ENCODE assay signal across 9 cellular contexts in genomic region chr6:139029470-139030210, GRCh38. TPM values are rescaled to one million over a fixed set of nuclear protein-coding genes. Genes with fewer than 3 reads are reported as not detected.
DNase-seq lines count a peak whose midpoint lies in the region; ATAC-seq and TF ChIP-seq lines count a peak whose summit lies in the region.
"Had no signal": no experiment of that assay in that cellular context is flagged by ENCODE, and none has a peak within 500 bp of the region (broad histone marks: within the 10 kb centered on the region; RNA-seq: fewer than 3 reads in every experiment).

No MANE protein-coding gene starts in this region.

- H3K4me3 ChIP-seq in right atrium auricular region (peak overlapping the region; percentile 82 to 96), retinal pigment epithelial cell (ENCODE audit: low read length) (peak overlapping the region; percentile 89)

- peak; percentile 9 to 53 for DNase-seq in NCI-H526 (lab: John Stamatoyannopoulos, UW)
- DNase-seq in activated naive CD8-positive, alpha-beta T cell treated with anti-CD3 and anti-CD28 coated beads, Interleukin-2, amount 10 ng/mL, durations not matched to agents 7 days and 5 days = peak; percentile 66
- DNase-seq in right atrium auricular region (ENCODE audit: low spot score) = peak; percentile 69
- no peak for DNase-seq in retinal pigment epithelial cell (ENCODE audit: low read depth)
- DNase-seq in 8988T = no peak

- TF ChIP-seq CTCF in C4-2B (conservative IDR thresholded peaks at IDR 0.05) (no peak), right atrium auricular region (IDR thresholded peaks at IDR 0.05) (no peak), retinal pigment epithelial cell (conservative IDR thresholded peaks at IDR 0.05; ENCODE audit: low read depth, low read length) (no peak)

- no peaks in the 10 kb centered on the region for H3K27me3 ChIP-seq in right atrium auricular region

- peaks cover 17% of the 10 kb centered on the region for H3K36me3 Mint-ChIP-seq in activated naive CD8-positive, alpha-beta T cell treated with anti-CD3 and anti-CD28 coated beads, Interleukin-2, amount 10 ng/mL, durations not matched to agents 7 days and 5 days

- H3K27ac ChIP-seq in C4-2B (peak overlapping the region; percentile 74), right atrium auricular region (peak overlapping the region; percentile 83 to 85)

- H3K9me3 Mint-ChIP-seq in activated naive CD8-positive, alpha-beta T cell treated with anti-CD3 and anti-CD28 coated beads, Interleukin-2, amount 10 ng/mL, durations not matched to agents 7 days and 5 days = no peaks in the 10 kb centered on the region
- H3K9me3 Mint-ChIP-seq: T-helper 1 cell treated with Interleukin-12 subunit alpha and Interleukin-12 subunit beta and Interleukin-4 antibody, amounts not matched to agents 30 μg/mL and 1 μg/mL, for 36 hours had no signal

- H3K4me1 Mint-ChIP-seq in activated naive CD8-positive, alpha-beta T cell treated with anti-CD3 and anti-CD28 coated beads, Interleukin-2, amount 10 ng/mL, durations not matched to agents 7 days and 5 days = peaks cover 25% of the 10 kb centered on the region

- no peaks in the 10 kb centered on the region for H3K9me3 ChIP-seq in right atrium auricular region

- no peak overlapping the region for H3K4me3 Mint-ChIP-seq in activated naive CD8-positive, alpha-beta T cell treated with anti-CD3 and anti-CD28 coated beads, Interleukin-2, amount 10 ng/mL, durations not matched to agents 7 days and 5 days

- ATAC-seq in GM19023 (IDR thresholded peaks at IDR 0.05; ENCODE audit: unreplicated experiment) (peak; percentile 41), HG03103 (IDR thresholded peaks at IDR 0.05; ENCODE audit: low read depth, unreplicated experiment) (peak; percentile 18)
- no peak for ATAC-seq in activated naive CD8-positive, alpha-beta T cell treated with anti-CD3 and anti-CD28 coated beads, Interleukin-2, amount 10 ng/mL, durations not matched to agents 7 days and 5 days (ENCODE audit: low read depth)

- H3K27me3 Mint-ChIP-seq in activated naive CD8-positive, alpha-beta T cell treated with anti-CD3 and anti-CD28 coated beads, Interleukin-2, amount 10 ng/mL, durations not matched to agents 7 days and 5 days = no peaks in the 10 kb centered on the region

- peaks cover 4% of the 10 kb centered on the region for H3K36me3 ChIP-seq in right atrium auricular region

- POLR2A ChIA-PET in activated naive CD8-positive, alpha-beta T cell treated with anti-CD3 and anti-CD28 coated beads, Interleukin-2, amount 10 ng/mL, durations not matched to agents 7 days and 5 days (lab: Charles Lee) = interaction anchor here (0.6 to 3.4 kb wide), 9 partner anchors 9 to 914 kb away, joined by 3 to 26 read pairs (median 4); partner anchors contain the start of genes HECA and REPS1

- H3K4me1 ChIP-seq in right atrium auricular region = peaks cover 0 to 17% of the 10 kb centered on the region in 2 donors

- H3K27ac Mint-ChIP-seq in activated naive CD8-positive, alpha-beta T cell treated with anti-CD3 and anti-CD28 coated beads, Interleukin-2, amount 10 ng/mL, durations not matched to agents 7 days and 5 days = no peak overlapping the region

RNA-seq across cellular contexts. Expression of gene ABRACL, which starts 1.1 kb away (rescaled TPM):
- total RNA-seq in activated naive CD8-positive, alpha-beta T cell treated with anti-CD3 and anti-CD28 coated beads, Interleukin-2, amount 10 ng/mL, durations not matched to agents 7 days and 5 days = 100 to 1,000 TPM; 102 to 103 TPM
- 10 to 100 TPM in 1 of 2 donors, 1 to 10 TPM in 1; 8.0 to 10.2 TPM for total RNA-seq in right atrium auricular region

RNA-seq across cellular contexts. Expression of gene REPS1, which starts 41.6 kb away (rescaled TPM):
- total RNA-seq in activated naive CD8-positive, alpha-beta T cell treated with anti-CD3 and anti-CD28 coated beads, Interleukin-2, amount 10 ng/mL, durations not matched to agents 7 days and 5 days = 10 to 100 TPM; 50.5 to 51.3 TPM
- total RNA-seq in right atrium auricular region = 10 to 100 TPM; 29.7 to 35.2 TPM

Comparison
In these comparisons a context has a peak if more than half of its experiments do, and no peak if none do; other contexts are left out.
1. DNase-seq: peak in NCI-H526 (2 of 2), activated naive CD8-positive, alpha-beta T cell treated with anti-CD3 and anti-CD28 coated beads, Interleukin-2, amount 10 ng/mL, durations not matched to agents 7 days and 5 days (single experiment) and right atrium auricular region (single experiment); none in retinal pigment epithelial cell (single experiment) and 8988T (single experiment).
2. RNA of gene ABRACL, which starts 1.1 kb away (total RNA-seq): 102 to 103 TPM in activated naive CD8-positive, alpha-beta T cell treated with anti-CD3 and anti-CD28 coated beads, Interleukin-2, amount 10 ng/mL, durations not matched to agents 7 days and 5 days; 8.0 to 10.2 TPM in right atrium auricular region; every median in the first group is over 4 times any median in the second.